ENCODE assay signal across 1 cellular context in the genomic region with DNA sequence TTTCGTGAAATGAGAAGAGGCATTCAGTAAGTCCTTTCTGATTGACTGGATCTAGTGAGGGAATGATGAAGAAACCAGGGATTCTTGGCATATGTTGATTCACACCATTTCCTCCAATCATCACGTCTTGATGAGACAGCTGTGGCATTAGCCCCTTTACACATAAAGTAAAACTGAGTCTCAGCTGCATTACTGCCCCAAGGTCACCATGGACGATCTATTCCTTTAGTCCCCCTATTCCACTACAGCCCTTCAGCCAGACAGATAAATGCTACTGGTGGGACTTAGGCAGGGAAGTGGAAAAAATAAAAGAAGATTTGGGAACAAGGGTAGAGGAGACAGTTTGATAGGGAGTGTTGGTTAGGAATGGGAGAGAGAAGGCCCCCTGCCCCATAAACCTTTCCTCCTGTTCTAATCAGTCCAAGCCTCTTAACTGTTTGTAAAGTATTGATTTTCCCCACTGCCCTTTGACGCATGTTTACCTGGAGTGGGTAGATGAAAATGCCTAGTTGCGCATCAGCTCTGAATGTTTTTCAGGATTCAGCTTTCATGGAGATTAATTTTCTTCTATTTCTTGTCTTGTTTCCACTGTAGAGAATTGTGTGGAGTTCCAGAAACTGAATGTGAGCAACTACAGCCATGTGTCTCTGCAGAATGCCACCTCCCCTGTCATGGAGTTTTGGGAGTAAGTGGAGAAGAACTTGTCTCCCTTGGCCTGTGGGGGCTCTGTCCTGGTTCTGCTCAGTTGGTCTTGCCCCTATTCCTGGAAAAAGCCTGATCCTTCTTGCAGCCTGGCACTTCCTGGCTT.
TF ChIP-seq lines count a peak whose summit lies in the region.

No MANE protein-coding gene starts in this region.

TF ChIP-seq in HepG2, 621 proteins besides CTCF, POLR2A, EP300 and RAD21 (continued from another document):
- TF ChIP-seq PRDM4 (CRISPR knock-in tag; IDR thresholded peaks at IDR 0.05; ENCODE audit: borderline replicate concordance) (no peak), PITX1 (CRISPR knock-in tag; IDR thresholded peaks at IDR 0.05) (peak; percentile 58), ZNF382 (CRISPR knock-in tag; IDR thresholded peaks at IDR 0.05; ENCODE audit: borderline replicate concordance) (no peak), TEAD2 (CRISPR knock-in tag; IDR thresholded peaks at IDR 0.05) (no peak), ZBTB14 (CRISPR knock-in tag; IDR thresholded peaks at IDR 0.05) (no peak), ZNF580 (CRISPR knock-in tag; IDR thresholded peaks at IDR 0.05; ENCODE audit: borderline replicate concordance, low read depth) (no peak), MEF2D (CRISPR knock-in tag; IDR thresholded peaks at IDR 0.05) (0 out of 2 replicates have a peak, but pooled peaks have one; percentile 28), ZNF878 (CRISPR knock-in tag; IDR thresholded peaks at IDR 0.05) (no peak), FOXP1 (IDR thresholded peaks at IDR 0.05) (no peak), FOXP1 (CRISPR knock-in tag; IDR thresholded peaks at IDR 0.05) (peak; percentile 64), HNF1B (CRISPR knock-in tag; IDR thresholded peaks at IDR 0.05) (no peak), ZNF605 (CRISPR knock-in tag; IDR thresholded peaks at IDR 0.05) (no peak), TRIM24 (CRISPR knock-in tag; IDR thresholded peaks at IDR 0.05) (no peak), SP2 (CRISPR knock-in tag; IDR thresholded peaks at IDR 0.05) (no peak), ZNF558 (CRISPR knock-in tag; IDR thresholded peaks at IDR 0.05; ENCODE audit: borderline replicate concordance) (no peak), TAF15 (IDR thresholded peaks at IDR 0.05; ENCODE audit: low read depth, low read length, poor library complexity, severe bottlenecking) (no peak), ZNF44 (CRISPR knock-in tag; IDR thresholded peaks at IDR 0.05) (0 out of 2 replicates have a peak, but pooled peaks have one; percentile 30), KLF13 (CRISPR knock-in tag; IDR thresholded peaks at IDR 0.05) (no peak), ZNF407 (CRISPR knock-in tag; IDR thresholded peaks at IDR 0.05; ENCODE audit: not compliant biosample characterization) (no peak), TOE1 (CRISPR knock-in tag; IDR thresholded peaks at IDR 0.05) (no peak), ZFP36L2 (CRISPR knock-in tag; IDR thresholded peaks at IDR 0.05) (no peak), ZSCAN20 (CRISPR knock-in tag; IDR thresholded peaks at IDR 0.05; ENCODE audit: borderline replicate concordance) (no peak), ZNF629 (CRISPR knock-in tag; conservative IDR thresholded peaks at IDR 0.05) (peak; percentile 82)
- TF ChIP-seq, protein P1, sequence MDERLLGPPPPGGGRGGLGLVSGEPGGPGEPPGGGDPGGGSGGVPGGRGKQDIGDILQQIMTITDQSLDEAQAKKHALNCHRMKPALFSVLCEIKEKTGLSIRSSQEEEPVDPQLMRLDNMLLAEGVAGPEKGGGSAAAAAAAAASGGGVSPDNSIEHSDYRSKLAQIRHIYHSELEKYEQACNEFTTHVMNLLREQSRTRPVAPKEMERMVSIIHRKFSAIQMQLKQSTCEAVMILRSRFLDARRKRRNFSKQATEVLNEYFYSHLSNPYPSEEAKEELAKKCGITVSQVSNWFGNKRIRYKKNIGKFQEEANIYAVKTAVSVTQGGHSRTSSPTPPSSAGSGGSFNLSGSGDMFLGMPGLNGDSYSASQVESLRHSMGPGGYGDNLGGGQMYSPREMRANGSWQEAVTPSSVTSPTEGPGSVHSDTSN (CRISPR knock-in tag; IDR thresholded peaks at IDR 0.05) = no peak
